Comparison of ENCODE assay signal across 22 cellular contexts in genomic region chr5:174410716-174411512, GRCh38.
DNase-seq lines count a peak whose midpoint lies in the region; ATAC-seq, FAIRE-seq and TF ChIP-seq lines count a peak whose summit lies in the region.
"Had no signal": no experiment of that assay in that cellular context is flagged by ENCODE, and none has a peak within 500 bp of the region (broad histone marks: within the 10 kb centered on the region; RNA-seq: fewer than 3 reads in every experiment).

No MANE protein-coding gene starts in this region.

- WGBS in A549 (ENCODE audit: missing lambda C conversion rate) = 36% methylated on average over 12 of the region's 12 CpGs
- whole genome bisulfite sequencing in body of pancreas, 2 donors = 65 to 69% methylated on average over 12 of the region's 12 CpGs

- no peaks in the 10 kb centered on the region for H3K27me3 ChIP-seq in body of pancreas

- H3K9me3 ChIP-seq in A549 = peaks cover 3% of the 10 kb centered on the region; the same call in 1 of the 3 replicates
- no peaks in the 10 kb centered on the region for H3K9me3 ChIP-seq in body of pancreas
- H3K9me3 ChIP-seq: left ventricle myocardium inferior had no signal

- no peak for TF ChIP-seq RAD21 in A549 (conservative IDR thresholded peaks at IDR 0.05 in 1 of 2, IDR thresholded peaks at IDR 0.05 in 1 of 2)

- H3K4me2 ChIP-seq in A549 = peak overlapping the region; percentile 64

- intact Hi-C loops in body of pancreas (cut with DNase I) = loop anchor here (10.0 kb wide), 1 partner anchor 524 kb away; no protein-coding TSS in a partner anchor

- DNase-seq in A549 (ENCODE audit: low read depth in 1 of 2, low spot score in 1 of 2) (peak; percentile 16 to 41), H54 (ENCODE audit: insufficient read length, low spot score) (peak; percentile 73), RWPE1 (ENCODE audit: low spot score) (peak; percentile 68), fibroblast of peridontal ligament (ENCODE audit: extremely low read depth) (peak; percentile 3), cerebellar nuclear complex (lab: John Stamatoyannopoulos, UW) (no peak), body of pancreas (no peak), ureter (ENCODE audit: low spot score) (no peak), dedifferentiated amniotic fluid mesenchymal stem cell (ENCODE audit: extremely low spot score) (no peak)
- DNase-seq: activated CD4-positive, alpha-beta memory T cell treated with anti-CD3 and anti-CD28 coated beads for 36 hours; activated T-cell treated with anti-CD3 and anti-CD28 coated beads, Interleukin-2, amount 50 U/mL, for 1 hour; CD8-positive, alpha-beta T cell; central memory CD4-positive, alpha-beta T cell; effector memory CD4-positive, alpha-beta T cell; KG1; left ventricle myocardium inferior; NCI-H1092; stimulated activated CD4-positive, alpha-beta T cell treated with anti-CD3 and anti-CD28 coated beads, Interleukin-2, amount 100 ng/mL, for 48 hours; SW 1271; WERI-Rb-1 had no signal

- POLR2A ChIA-PET in A549 (lab: Yijun Ruan, JAX) = interaction anchor here (0.7 kb wide), 1 partner anchor 1150 kb away, joined by 4 read pairs; no protein-coding TSS in a partner anchor
- POLR2A ChIA-PET in RWPE1 (lab: Yijun Ruan, JAX; ENCODE audit: low non-redundant PET) = interaction anchor here (0.7 kb wide), 1 partner anchor 523 kb away, joined by 3 read pairs; the partner anchor contains the start of gene CPEB4

- H3K36me3 ChIP-seq in body of pancreas (replicated peaks in 1 of 2; ENCODE audit: insufficient read depth in 1 of 2, low read depth in 2 of 2) = no peaks in the 10 kb centered on the region
- H3K36me3 ChIP-seq: left ventricle myocardium inferior, WERI-Rb-1 had no signal

- TF ChIP-seq CTCF in A549 (IDR thresholded peaks at IDR 0.05) (no peak), RWPE1 (conservative IDR thresholded peaks at IDR 0.05; ENCODE audit: low read depth) (no peak), body of pancreas (IDR thresholded peaks at IDR 0.05) (no peak)

- ATAC-seq in A549 = peak; percentile 64 to 75; a peak in 5 of 6 replicates
- no peak for ATAC-seq in body of pancreas
- ATAC-seq: CD8-positive, alpha-beta T cell; Panc1 had no signal

- H3K4me1 ChIP-seq in A549 (peaks cover 42% of the 10 kb centered on the region; the same call in 2 of the 3 replicates), body of pancreas (no peaks in the 10 kb centered on the region)
- H3K4me1 ChIP-seq: left ventricle myocardium inferior had no signal

- no peak for TF ChIP-seq POLR2A in A549 (IDR thresholded peaks at IDR 0.05; ENCODE audit: low read length)
- TF ChIP-seq POLR2A in H54 (IDR thresholded peaks at IDR 0.05; ENCODE audit: low read depth, low read length) = no peak
- TF ChIP-seq POLR2A in body of pancreas (IDR thresholded peaks at IDR 0.05) = no peak

- H3K4me3 ChIP-seq in A549 (no peak overlapping the region), body of pancreas (no peak overlapping the region)
- H3K4me3 ChIP-seq: left ventricle myocardium inferior had no signal

- FAIRE-seq in A549 (lab: Jason Lieb, UNC) (peak; percentile 39), H54 (lab: Jason Lieb, UNC) (no peak)
- FAIRE-seq: G401.6, GM12891 had no signal

- CTCF ChIA-PET in A549 (lab: Yijun Ruan, JAX) (interaction anchor here (1.1 to 8.4 kb wide), 7 partner anchors 9 to 341 kb away, joined by 3 to 63 read pairs (median 6); no protein-coding TSS in a partner anchor), RWPE1 (lab: Yijun Ruan, JAX) (interaction anchor here (0.6 to 1.7 kb wide), 4 partner anchors 9 to 1094 kb away, joined by 3 to 7 read pairs (median 4); no protein-coding TSS in a partner anchor)

- TF ChIP-seq EP300 in A549 (IDR thresholded peaks at IDR 0.05) = no peak

- H3K27ac ChIP-seq in A549 = peak overlapping the region; percentile 40 to 50; a peak in 3 of 6 replicates
- no peak overlapping the region for H3K27ac ChIP-seq in RWPE1
- H3K27ac ChIP-seq in body of pancreas = no peak overlapping the region
- H3K27ac ChIP-seq: left ventricle myocardium inferior, WERI-Rb-1 had no signal

TF ChIP-seq in A549, 52 proteins besides CTCF, POLR2A, EP300 and RAD21:
- TF ChIP-seq TP53 (CRISPR knock-in tag; IDR thresholded peaks at IDR 0.05) = no peak
- TF ChIP-seq USF2 (IDR thresholded peaks at IDR 0.05) = no peak
- TF ChIP-seq ESRRA (IDR thresholded peaks at IDR 0.05; ENCODE audit: borderline replicate concordance, low read length) = no peak
- TF ChIP-seq RFX5 (IDR thresholded peaks at IDR 0.05) = no peak
- TF ChIP-seq MAFK (IDR thresholded peaks at IDR 0.05; ENCODE audit: partially characterized antibody) = no peak
- TF ChIP-seq HOXA7 (CRISPR knock-in tag; IDR thresholded peaks at IDR 0.05) = no peak
- TF ChIP-seq CBX2 (IDR thresholded peaks at IDR 0.05; ENCODE audit: borderline replicate concordance, low read depth) = no peak
- TF ChIP-seq RARB (CRISPR knock-in tag; IDR thresholded peaks at IDR 0.05) = no peak
- TF ChIP-seq KDM1A (IDR thresholded peaks at IDR 0.05; ENCODE audit: low read depth) = no peak
- no peak for TF ChIP-seq ZFP36 (IDR thresholded peaks at IDR 0.05; ENCODE audit: borderline replicate concordance, partially characterized antibody)
- no peak for TF ChIP-seq CBX8 (IDR thresholded peaks at IDR 0.05)
- TF ChIP-seq JUNB (IDR thresholded peaks at IDR 0.05) = no peak; the same call in 1 of the 2 replicates
- TF ChIP-seq NPAS2 (CRISPR knock-in tag; IDR thresholded peaks at IDR 0.05; ENCODE audit: borderline replicate concordance) = no peak

Comparison
In these comparisons a context has a peak if more than half of its experiments do, and no peak if none do; other contexts are left out.
1. DNase-seq: peak in A549 (2 of 2), H54 (single experiment), RWPE1 (single experiment) and fibroblast of peridontal ligament (single experiment); none in cerebellar nuclear complex (0 of 2), body of pancreas (0 of 4), ureter (single experiment) and dedifferentiated amniotic fluid mesenchymal stem cell (single experiment).
2. H3K27ac ChIP-seq: peak in A549 (2 of 2); none in RWPE1 (single experiment) and body of pancreas (0 of 4).